Comparison of ENCODE assay signal across 28 cellular contexts in the genomic region with DNA sequence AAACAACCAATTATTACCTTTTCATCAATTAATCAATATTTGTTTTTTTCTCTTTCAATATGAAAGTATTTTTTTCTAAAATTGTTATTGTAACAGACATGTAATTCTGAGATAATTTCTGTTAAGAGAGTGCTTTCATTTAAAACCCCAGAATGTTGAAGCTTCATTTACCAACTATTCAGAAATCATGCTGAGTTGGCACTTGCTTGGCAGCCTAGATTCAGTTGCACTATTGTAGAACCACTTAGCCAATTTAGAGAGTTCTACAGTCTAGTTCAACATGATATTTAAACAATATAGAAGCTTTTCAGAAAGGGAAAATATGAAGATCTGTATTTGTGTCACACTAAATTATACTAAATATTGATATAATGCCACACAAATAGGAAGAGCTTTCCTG. TPM values are rescaled to one million over a fixed set of nuclear protein-coding genes. Genes with fewer than 3 reads are reported as not detected.
"Had no signal": no experiment of that assay in that cellular context is flagged by ENCODE, and none has a peak within 500 bp of the region (broad histone marks: within the 10 kb centered on the region; RNA-seq: fewer than 3 reads in every experiment).

No MANE protein-coding gene starts in this region.

- H3K36me3 ChIP-seq: esophagus squamous epithelium, gastroesophageal sphincter, sigmoid colon, tibial nerve, upper lobe of right lung, vagina had no signal

- H3K27me3 ChIP-seq: esophagus squamous epithelium, gastroesophageal sphincter, hepatocyte, sigmoid colon, testis, tibial nerve, upper lobe of right lung, vagina had no signal

- H2AFZ ChIP-seq: hepatocyte, parathyroid adenoma had no signal

- H3K4me2 ChIP-seq: hepatocyte had no signal

- H3K79me2 ChIP-seq: hepatocyte, parathyroid adenoma had no signal

- H3K9ac ChIP-seq: parathyroid adenoma had no signal

- H3K4me3 ChIP-seq: esophagus squamous epithelium, gastroesophageal sphincter, hepatocyte, lung, psoas muscle, sigmoid colon, skin epidermis, testis, tibial nerve, upper lobe of right lung, vagina had no signal

- H3K27ac ChIP-seq: esophagus squamous epithelium, gastroesophageal sphincter, hepatocyte, parathyroid adenoma, sigmoid colon, skin epidermis, testis, tibial nerve, upper lobe of right lung, vagina had no signal

- H3K9me3 ChIP-seq: esophagus squamous epithelium, gastroesophageal sphincter, psoas muscle, sigmoid colon, testis, tibial nerve, upper lobe of right lung, vagina had no signal

- ATAC-seq: gastroesophageal sphincter; left colon; left ventricle myocardium superior; naive thymus-derived CD4-positive, alpha-beta T cell; psoas muscle; stimulated activated naive B cell treated with anti-CD40 and anti-IgM and Interleukin-4, amounts not matched to agents 10 μg/mL and 1 μg/mL and 100 μg/mL, for 72 hours; stimulated activated naive CD8-positive, alpha-beta T cell treated with anti-CD3 and anti-CD28 coated beads, Interleukin-15, amount 100 ng/mL, for 72 hours; upper lobe of right lung had no signal

- DNase-seq: esophagus squamous epithelium; foreskin fibroblast; head of caudate nucleus; left colon; left ventricle myocardium superior; mesendoderm; naive thymus-derived CD4-positive, alpha-beta T cell; nephron progenitor cell; psoas muscle; retina; sigmoid colon; stimulated activated CD4-positive, alpha-beta T cell treated with anti-CD3 and anti-CD28 coated beads, Interleukin-2, amount 100 ng/mL, for 24 hours; stimulated activated CD4-positive, alpha-beta T cell treated with anti-CD3 and anti-CD28 coated beads, Interleukin-4, amount 100 ng/mL, for 4 hours; stimulated activated naive B cell treated with anti-CD40 and anti-IgM and Interleukin-4, amounts not matched to agents 10 μg/mL and 1 μg/mL and 100 μg/mL, for 72 hours; stimulated activated naive CD8-positive, alpha-beta T cell treated with anti-CD3 and anti-CD28 coated beads, Interleukin-15, amount 100 ng/mL, for 72 hours; testis; upper lobe of right lung had no signal

- H3K4me1 ChIP-seq: esophagus squamous epithelium, gastroesophageal sphincter, parathyroid adenoma, sigmoid colon, testis, upper lobe of right lung, vagina had no signal

RNA-seq across cellular contexts. Expression of a gene that starts 56.1 kb away (rescaled TPM):
- total RNA-seq: kidney epithelial cell, mononuclear cell, omental fat pad, subcutaneous adipose tissue, upper lobe of right lung, vagina had no signal
